8 cellular contexts compared by ENCODE assay signal in genomic region chr14:67694791-67695393, GRCh38. TPM values are rescaled to one million over a fixed set of nuclear protein-coding genes. Genes with fewer than 3 reads are reported as not detected.
DNase-seq lines count a peak whose midpoint lies in the region; ATAC-seq, FAIRE-seq and TF ChIP-seq lines count a peak whose summit lies in the region.

No MANE protein-coding gene starts in this region.

- H3K4me1 ChIP-seq in rectal smooth muscle tissue (ENCODE audit: control insufficient read depth, insufficient read depth, low read length): no peaks in the 10 kb centered on the region

- DNase-seq in GM12892 (ENCODE audit: insufficient read length) (peak; percentile 72), NCI-H128 (lab: John Stamatoyannopoulos, UW; ENCODE audit: unreplicated experiment) (peak; percentile 31), T follicular helper cell (ENCODE audit: low read depth) (peak; percentile 41), amygdala (lab: John Stamatoyannopoulos, UW) (peak in 43 of 56 donors; percentile 10 to 79 (median 51)), hepatic stellate cell (ENCODE audit: low spot score) (peak; percentile 85), cortex of kidney (lab: John Stamatoyannopoulos, UW) (no peak)

- peak overlapping the region; percentile 47 for H3K27ac ChIP-seq in rectal smooth muscle tissue (ENCODE audit: low read depth, low read length)

- H3K36me3 ChIP-seq in rectal smooth muscle tissue (ENCODE audit: control insufficient read depth, insufficient read depth, low read length): peaks cover 11% of the 10 kb centered on the region

- H3K27me3 ChIP-seq in rectal smooth muscle tissue (ENCODE audit: control insufficient read depth, insufficient read depth, low read length): no peaks in the 10 kb centered on the region

- ATAC-seq in HG02759 (IDR thresholded peaks at IDR 0.05; ENCODE audit: unreplicated experiment): peak; percentile 91

- peak overlapping the region; percentile 89 for H3K4me3 ChIP-seq in rectal smooth muscle tissue (ENCODE audit: low read length)

- H3K9ac ChIP-seq in rectal smooth muscle tissue (ENCODE audit: low read length): peak overlapping the region; percentile 0

- TF ChIP-seq POLR2A in GM12892 (IDR thresholded peaks at IDR 0.05; ENCODE audit: low read depth, low read length): no peak

- FAIRE-seq in GM12892 (lab: Jason Lieb, UNC): peak; percentile 90

RNA-seq across cellular contexts. Expression of gene RDH11, which starts 0.7 kb away (rescaled TPM):
- polyA plus RNA-seq in GM12892 (2012; ENCODE audit: missing spikeins): 45.1 TPM

RNA-seq across cellular contexts. Expression of gene RDH12, which starts 6.8 kb away (rescaled TPM):
- not detected for polyA plus RNA-seq in GM12892 (2012; ENCODE audit: missing spikeins)

RNA-seq across cellular contexts. Expression of gene VTI1B, which starts 20.5 kb away (rescaled TPM):
- 52.8 TPM for polyA plus RNA-seq in GM12892 (2012; ENCODE audit: missing spikeins)
